11 cellular contexts compared by ENCODE assay signal in the genomic region with DNA sequence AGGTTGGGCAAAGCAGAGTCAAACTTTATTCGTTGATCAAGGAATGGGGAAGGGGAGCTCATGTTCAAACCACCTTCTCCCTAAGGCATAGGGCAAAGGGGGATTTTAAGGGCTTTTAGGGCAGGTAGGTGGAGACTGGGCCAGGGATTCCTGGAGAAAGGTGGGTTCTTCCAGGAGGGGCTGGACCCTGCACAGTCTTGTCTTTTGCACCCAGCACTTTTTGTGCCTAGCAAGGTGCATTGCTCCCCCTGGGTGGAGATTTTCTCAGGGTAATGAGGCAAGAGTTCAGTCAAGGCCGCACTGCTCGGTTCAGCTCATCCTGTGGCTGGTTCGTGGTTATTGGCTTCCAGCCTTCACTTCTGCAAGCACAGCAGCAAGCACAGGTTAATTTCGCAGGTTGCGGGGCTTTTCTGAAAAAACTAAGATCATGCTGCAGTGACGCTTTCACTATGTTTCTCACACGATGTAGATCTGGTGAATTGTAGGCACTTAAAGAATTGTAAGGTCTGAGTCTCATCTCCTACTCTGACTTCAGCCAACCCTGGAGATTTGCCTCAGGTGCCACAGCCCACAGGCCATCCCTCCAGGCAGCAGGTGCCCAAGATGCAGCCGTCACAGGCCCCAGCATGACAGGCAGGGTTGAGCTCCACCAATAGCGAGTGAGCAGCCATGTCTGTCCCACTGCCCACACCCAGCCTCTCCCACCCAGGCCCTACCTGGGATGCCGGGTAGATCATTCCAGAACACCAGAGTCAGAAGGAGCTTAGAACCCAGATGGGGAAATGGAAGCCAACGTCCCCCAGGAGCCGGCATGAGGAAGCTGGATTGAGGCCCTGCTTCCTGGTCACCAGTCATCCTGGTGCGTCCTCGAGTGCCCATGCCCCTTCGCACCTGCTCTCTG. TPM values are rescaled to one million over a fixed set of nuclear protein-coding genes. Genes with fewer than 3 reads are reported as not detected.
A peak's percentile ranks its signal among the peaks of the same experiment; 100 is the strongest.
DNase-seq lines count a peak whose midpoint lies in the region; ATAC-seq and TF ChIP-seq lines count a peak whose summit lies in the region.
"Had no signal": no experiment of that assay in that cellular context is flagged by ENCODE, and none has a peak within 500 bp of the region (broad histone marks: within the 10 kb centered on the region; RNA-seq: fewer than 3 reads in every experiment).

No MANE protein-coding gene starts in this region.

- H3K27ac ChIP-seq in spleen (peak overlapping the region in 6 of 8 donors; percentile 15 to 95 (median 66)), PC-9 (no peak overlapping the region), left ventricle myocardium inferior (replicated peaks) (no peak overlapping the region)
- H3K27ac ChIP-seq: gastroesophageal sphincter had no signal

- H3K4me1 ChIP-seq in spleen (peaks cover 16 to 71% (median 68%) of the 10 kb centered on the region in 6 donors), PC-9 (replicated peaks; ENCODE audit: insufficient read depth) (no peaks in the 10 kb centered on the region), left ventricle myocardium inferior (peaks cover 18% of the 10 kb centered on the region)
- H3K4me1 ChIP-seq: gastroesophageal sphincter had no signal

- intact Hi-C loops in spleen (cut with DNase I; ENCODE audit: low total_unique reads) (no loop called here), PC-9 (cut with micrococcal nuclease; ENCODE audit: unreplicated experiment) (no loop called here), left ventricle myocardium inferior (cut with micrococcal nuclease) (no loop called here)

- no peak for TF ChIP-seq CTCF in GM12865 (IDR thresholded peaks at IDR 0.05; ENCODE audit: insufficient read depth, low read depth, low read length, missing control alignments)
- no peak for TF ChIP-seq CTCF in spleen (IDR thresholded peaks at IDR 0.05 in 8 of 11, conservative IDR thresholded peaks at IDR 0.05 in 3 of 11)
- no peak for TF ChIP-seq CTCF in PC-9 (conservative IDR thresholded peaks at IDR 0.05)
- TF ChIP-seq CTCF in left ventricle myocardium inferior (IDR thresholded peaks at IDR 0.05; ENCODE audit: borderline replicate concordance), result no peak

- WGBS in spleen, 5 donors, result 44 to 55% (median 47%) methylated on average over 15 to 16 of the region's 16 CpGs

- no TSS peak for BruUV-seq in PC-9 (replicated peaks; lab: Mats Ljungman, UMichigan)

- no peaks in the 10 kb centered on the region for H3F3A ChIP-seq in PC-9 (ENCODE audit: insufficient read depth, low read depth)

- H4K20me1 ChIP-seq in PC-9 (ENCODE audit: insufficient read depth), result no peaks in the 10 kb centered on the region

- no peak for TF ChIP-seq POLR2A in spleen (IDR thresholded peaks at IDR 0.05)

- ATAC-seq in T-helper 17 cell (peak; percentile 65), HG02885 (IDR thresholded peaks at IDR 0.05; ENCODE audit: poor library complexity, unreplicated experiment) (no peak)
- ATAC-seq: gastroesophageal sphincter had no signal

- peak overlapping the region; percentile 72 for H3K4me3 Mint-ChIP-seq in T-helper 17 cell
- peak overlapping the region; percentile 33 for H3K4me3 Mint-ChIP-seq in activated naive CD8-positive, alpha-beta T cell treated with anti-CD3 and anti-CD28 coated beads for 36 hours

- no peak overlapping the region for H3K27ac Mint-ChIP-seq in T-helper 17 cell
- peak overlapping the region; percentile 49 for H3K27ac Mint-ChIP-seq in activated naive CD8-positive, alpha-beta T cell treated with anti-CD3 and anti-CD28 coated beads for 36 hours

- H3K9me3 ChIP-seq in T-helper 17 cell (ENCODE audit: control insufficient read depth, low read length, poor library complexity, severe bottlenecking) (no peaks in the 10 kb centered on the region), spleen (no peaks in the 10 kb centered on the region), PC-9 (ENCODE audit: insufficient read depth, low read depth) (no peaks in the 10 kb centered on the region), left ventricle myocardium inferior (replicated peaks) (no peaks in the 10 kb centered on the region)
- H3K9me3 ChIP-seq: gastroesophageal sphincter had no signal

- H3K4me2 ChIP-seq in PC-9, result no peak overlapping the region

- H3K4me3 ChIP-seq in GM12865 (ENCODE audit: low read depth, low read length), result no peak overlapping the region
- no peak overlapping the region for H3K4me3 ChIP-seq in spleen
- no peak overlapping the region for H3K4me3 ChIP-seq in PC-9
- H3K4me3 ChIP-seq in left ventricle myocardium inferior, result no peak overlapping the region
- H3K4me3 ChIP-seq: gastroesophageal sphincter had no signal

- POLR2A ChIA-PET in PC-9 (lab: Charles Lee; ENCODE audit: unreplicated experiment), result no interaction called here

- no peaks in the 10 kb centered on the region for H3K36me3 ChIP-seq in spleen
- no peaks in the 10 kb centered on the region for H3K36me3 ChIP-seq in PC-9 (ENCODE audit: low read depth)
- no peaks in the 10 kb centered on the region for H3K36me3 ChIP-seq in left ventricle myocardium inferior
- H3K36me3 ChIP-seq: gastroesophageal sphincter had no signal

- peaks cover 55% of the 10 kb centered on the region for H3K4me1 Mint-ChIP-seq in T-helper 17 cell
- peaks cover 73% of the 10 kb centered on the region for H3K4me1 Mint-ChIP-seq in activated naive CD8-positive, alpha-beta T cell treated with anti-CD3 and anti-CD28 coated beads for 36 hours

- H2AFZ ChIP-seq in PC-9, result no peak overlapping the region

- CTCF ChIA-PET in PC-9 (lab: Charles Lee), result no interaction called here

- H3K36me3 Mint-ChIP-seq in T-helper 17 cell (ENCODE audit: low read depth), result no peaks in the 10 kb centered on the region
- H3K36me3 Mint-ChIP-seq in activated naive CD8-positive, alpha-beta T cell treated with anti-CD3 and anti-CD28 coated beads for 36 hours, result peaks cover 4% of the 10 kb centered on the region

- no peaks in the 10 kb centered on the region for H3K27me3 Mint-ChIP-seq in T-helper 17 cell
- no peaks in the 10 kb centered on the region for H3K27me3 Mint-ChIP-seq in activated naive CD8-positive, alpha-beta T cell treated with anti-CD3 and anti-CD28 coated beads for 36 hours

- no peaks in the 10 kb centered on the region for H3K79me2 ChIP-seq in PC-9 (ENCODE audit: low read depth)

- H3K9me2 ChIP-seq in PC-9 (ENCODE audit: insufficient read depth), result no peaks in the 10 kb centered on the region

- DNase-seq in GM12865 (ENCODE audit: low read depth), result peak; percentile 76
- peak in 2 of 3 donors; percentile 55 for DNase-seq in T-helper 17 cell
- DNase-seq in activated naive CD8-positive, alpha-beta T cell treated with anti-CD3 and anti-CD28 coated beads for 36 hours, result peak; percentile 57
- DNase-seq in spleen, result no peak
- no peak for DNase-seq in PC-9
- DNase-seq in left ventricle myocardium inferior, result no peak
- no peak for DNase-seq in NCI-H2171 (lab: John Stamatoyannopoulos, UW)
- DNase-seq: NCI-H2171 treated with DMSO at 0.1 percent for 48 hours had no signal

- H3K9me3 Mint-ChIP-seq in activated naive CD8-positive, alpha-beta T cell treated with anti-CD3 and anti-CD28 coated beads for 36 hours, result no peaks in the 10 kb centered on the region

- H3K27me3 ChIP-seq in spleen (replicated peaks in 1 of 7), result no peaks in the 10 kb centered on the region
- H3K27me3 ChIP-seq in PC-9 (ENCODE audit: insufficient read depth, low read depth), result peaks cover 93% of the 10 kb centered on the region
- peaks cover 25% of the 10 kb centered on the region for H3K27me3 ChIP-seq in left ventricle myocardium inferior (ENCODE audit: low read depth)

RNA-seq across cellular contexts. Expression of a gene that starts 37.1 kb away (rescaled TPM):
- total RNA-seq in T-helper 17 cell, result not detected
- not detected for total RNA-seq in activated naive CD8-positive, alpha-beta T cell treated with anti-CD3 and anti-CD28 coated beads for 36 hours
- not detected for total RNA-seq in spleen
- polyA plus RNA-seq in spleen, result not detected
- not detected in 2 replicates for total RNA-seq in PC-9 (2021)
- not detected for total RNA-seq in left ventricle myocardium inferior
- total RNA-seq: gastroesophageal sphincter, myocyte had no signal

RNA-seq across cellular contexts. Expression of a gene that starts 40.4 kb away (rescaled TPM):
- total RNA-seq in T-helper 17 cell (not detected), spleen (not detected), PC-9 (2021) (not detected in 2 replicates), left ventricle myocardium inferior (not detected)
- total RNA-seq in activated naive CD8-positive, alpha-beta T cell treated with anti-CD3 and anti-CD28 coated beads for 36 hours, result not detected
- polyA plus RNA-seq in spleen, result not detected
- total RNA-seq: myocyte had no signal

Comparison
In these comparisons a context has a peak if more than half of its experiments do, and no peak if none do; other contexts are left out.
1. DNase-seq: peak in GM12865 (single experiment), T-helper 17 cell (2 of 3) and activated naive CD8-positive, alpha-beta T cell treated with anti-CD3 and anti-CD28 coated beads for 36 hours (single experiment); none in spleen (single experiment), PC-9 (0 of 2), left ventricle myocardium inferior (single experiment) and NCI-H2171 (single experiment).
2. H3K27ac ChIP-seq: peak in spleen (6 of 8); none in PC-9 (single experiment) and left ventricle myocardium inferior (single experiment).